21 cellular contexts compared by ENCODE assay signal in genomic region chr7:117364204-117364755, GRCh38. TPM values are rescaled to one million over a fixed set of nuclear protein-coding genes. Genes with fewer than 3 reads are reported as not detected.
DNase-seq lines count a peak whose midpoint lies in the region; ATAC-seq and TF ChIP-seq lines count a peak whose summit lies in the region.
"Had no signal": no experiment of that assay in that cellular context is flagged by ENCODE, and none has a peak within 500 bp of the region (broad histone marks: within the 10 kb centered on the region; RNA-seq: fewer than 3 reads in every experiment).

No MANE protein-coding gene starts in this region.

- H3K27me3 ChIP-seq in ACC112 (ENCODE audit: insufficient read depth, low read length) (no peaks in the 10 kb centered on the region), SU-DHL-6 (ENCODE audit: low read length) (no peaks in the 10 kb centered on the region), neural progenitor cell (no peaks in the 10 kb centered on the region)
- H3K27me3 ChIP-seq: SJSA1 had no signal

- H3F3A ChIP-seq in SU-DHL-6 (ENCODE audit: insufficient read depth) (peaks cover 26% of the 10 kb centered on the region; the same call in 1 of the 2 replicates), neural progenitor cell (ENCODE audit: low read depth) (no peaks in the 10 kb centered on the region)

- H3K27me3 Mint-ChIP-seq in neural progenitor cell (ENCODE audit: insufficient read depth, low read depth) (no peaks in the 10 kb centered on the region), progenitor cell of endocrine pancreas (peaks cover 3% of the 10 kb centered on the region), osteocyte (ENCODE audit: unreplicated experiment) (no peaks in the 10 kb centered on the region)
- H3K27me3 Mint-ChIP-seq in stimulated activated memory B cell treated with anti-CD40 and anti-IgM and Interleukin-4, amounts not matched to agents 10 μg/mL and 1 μg/mL and 100 μg/mL, for 72 hours: no peaks in the 10 kb centered on the region
- peaks cover 0 to 13% (median 3%) of the 10 kb centered on the region in 5 donors for H3K27me3 Mint-ChIP-seq in naive thymus-derived CD8-positive, alpha-beta T cell
- H3K27me3 Mint-ChIP-seq: CD4-positive, alpha-beta memory T cell had no signal

- H3K4me1 ChIP-seq in ACC112 (ENCODE audit: control insufficient read depth, insufficient read depth, low read length, unreplicated experiment) (no peaks in the 10 kb centered on the region), neural progenitor cell (no peaks in the 10 kb centered on the region)
- H3K4me1 ChIP-seq: SJSA1 had no signal

- H3K9ac ChIP-seq in SU-DHL-6 (ENCODE audit: low read length) (no peak overlapping the region), neural progenitor cell (no peak overlapping the region)

- H3K4me3 ChIP-seq in ACC112 (ENCODE audit: low read depth, low read length) (no peak overlapping the region), SU-DHL-6 (ENCODE audit: insufficient read depth, low read length, poor library complexity, severe bottlenecking) (no peak overlapping the region), neural progenitor cell (no peak overlapping the region)
- H3K4me3 ChIP-seq: SJSA1 had no signal

- ATAC-seq in HG02798 (IDR thresholded peaks at IDR 0.05; ENCODE audit: poor library complexity, unreplicated experiment): peak; percentile 43
- ATAC-seq in stimulated activated memory B cell treated with anti-CD40 and anti-IgM and Interleukin-4, amounts not matched to agents 10 μg/mL and 1 μg/mL and 100 μg/mL, for 72 hours: no peak
- ATAC-seq in naive thymus-derived CD8-positive, alpha-beta T cell: no peak
- ATAC-seq: HCT116, HepG2, PC-3 had no signal

- no peak overlapping the region for H3K27ac Mint-ChIP-seq in neural progenitor cell
- no peak overlapping the region for H3K27ac Mint-ChIP-seq in progenitor cell of endocrine pancreas
- no peak overlapping the region for H3K27ac Mint-ChIP-seq in stimulated activated memory B cell treated with anti-CD40 and anti-IgM and Interleukin-4, amounts not matched to agents 10 μg/mL and 1 μg/mL and 100 μg/mL, for 72 hours
- no peak overlapping the region for H3K27ac Mint-ChIP-seq in naive thymus-derived CD8-positive, alpha-beta T cell
- H3K27ac Mint-ChIP-seq in osteocyte (ENCODE audit: unreplicated experiment): no peak overlapping the region
- H3K27ac Mint-ChIP-seq: CD4-positive, alpha-beta memory T cell had no signal

- H3K4me1 Mint-ChIP-seq in neural progenitor cell (no peaks in the 10 kb centered on the region), progenitor cell of endocrine pancreas (ENCODE audit: low read depth) (peaks cover 4% of the 10 kb centered on the region), osteocyte (ENCODE audit: unreplicated experiment) (no peaks in the 10 kb centered on the region)
- H3K4me1 Mint-ChIP-seq in stimulated activated memory B cell treated with anti-CD40 and anti-IgM and Interleukin-4, amounts not matched to agents 10 μg/mL and 1 μg/mL and 100 μg/mL, for 72 hours: no peaks in the 10 kb centered on the region
- no peaks in the 10 kb centered on the region for H3K4me1 Mint-ChIP-seq in naive thymus-derived CD8-positive, alpha-beta T cell
- H3K4me1 Mint-ChIP-seq: CD4-positive, alpha-beta memory T cell had no signal

- H3K36me3 Mint-ChIP-seq in neural progenitor cell (no peaks in the 10 kb centered on the region), progenitor cell of endocrine pancreas (ENCODE audit: insufficient read depth) (no peaks in the 10 kb centered on the region), osteocyte (ENCODE audit: unreplicated experiment) (no peaks in the 10 kb centered on the region)
- H3K36me3 Mint-ChIP-seq in stimulated activated memory B cell treated with anti-CD40 and anti-IgM and Interleukin-4, amounts not matched to agents 10 μg/mL and 1 μg/mL and 100 μg/mL, for 72 hours: no peaks in the 10 kb centered on the region
- no peaks in the 10 kb centered on the region for H3K36me3 Mint-ChIP-seq in naive thymus-derived CD8-positive, alpha-beta T cell
- H3K36me3 Mint-ChIP-seq: CD4-positive, alpha-beta memory T cell had no signal

- no peaks in the 10 kb centered on the region for H3K9me3 Mint-ChIP-seq in neural progenitor cell
- H3K9me3 Mint-ChIP-seq in progenitor cell of endocrine pancreas (ENCODE audit: low read depth): peaks cover 2% of the 10 kb centered on the region
- H3K9me3 Mint-ChIP-seq in stimulated activated memory B cell treated with anti-CD40 and anti-IgM and Interleukin-4, amounts not matched to agents 10 μg/mL and 1 μg/mL and 100 μg/mL, for 72 hours: peaks cover 3% of the 10 kb centered on the region
- H3K9me3 Mint-ChIP-seq in naive thymus-derived CD8-positive, alpha-beta T cell: no peaks in the 10 kb centered on the region
- no peaks in the 10 kb centered on the region for H3K9me3 Mint-ChIP-seq in osteocyte (ENCODE audit: unreplicated experiment)

- POLR2A ChIA-PET in naive thymus-derived CD8-positive, alpha-beta T cell (lab: Charles Lee): no interaction called here

- H3K9me2 ChIP-seq in SU-DHL-6 (replicated peaks; ENCODE audit: insufficient read depth, low read length): no peaks in the 10 kb centered on the region

- H3K79me2 ChIP-seq in ACC112 (ENCODE audit: control insufficient read depth, insufficient read depth, low read length, unreplicated experiment) (no peaks in the 10 kb centered on the region), SU-DHL-6 (ENCODE audit: insufficient read depth, low read length) (peaks cover 11% of the 10 kb centered on the region), neural progenitor cell (ENCODE audit: low read depth) (no peaks in the 10 kb centered on the region)

- H3K4me3 Mint-ChIP-seq in neural progenitor cell (no peak overlapping the region), progenitor cell of endocrine pancreas (ENCODE audit: low read depth) (no peak overlapping the region), osteocyte (ENCODE audit: unreplicated experiment) (no peak overlapping the region)
- no peak overlapping the region for H3K4me3 Mint-ChIP-seq in stimulated activated memory B cell treated with anti-CD40 and anti-IgM and Interleukin-4, amounts not matched to agents 10 μg/mL and 1 μg/mL and 100 μg/mL, for 72 hours
- H3K4me3 Mint-ChIP-seq in naive thymus-derived CD8-positive, alpha-beta T cell: no peak overlapping the region
- H3K4me3 Mint-ChIP-seq: CD4-positive, alpha-beta memory T cell had no signal

- TF ChIP-seq CTCF in SU-DHL-6 (IDR thresholded peaks at IDR 0.05; ENCODE audit: insufficient read depth, low read length, poor library complexity, severe bottlenecking) (no peak), neural progenitor cell (IDR thresholded peaks at IDR 0.05) (no peak), progenitor cell of endocrine pancreas (IDR thresholded peaks at IDR 0.05; ENCODE audit: unreplicated experiment) (no peak), osteocyte (IDR thresholded peaks at IDR 0.05) (no peak)

- H3K27ac ChIP-seq in ACC112 (ENCODE audit: low read depth, low read length): no peak overlapping the region
- peak overlapping the region; percentile 5; the same call in 1 of the 2 replicates for H3K27ac ChIP-seq in SU-DHL-6 (ENCODE audit: low read depth, low read length)
- H3K27ac ChIP-seq in neural progenitor cell: no peak overlapping the region
- H3K27ac ChIP-seq: SJSA1 had no signal

- H4K20me1 ChIP-seq in SU-DHL-6 (ENCODE audit: low read depth, low read length): no peaks in the 10 kb centered on the region
- H4K20me1 ChIP-seq in neural progenitor cell (ENCODE audit: low read depth): no peaks in the 10 kb centered on the region

- H3K9me3 ChIP-seq in SU-DHL-6 (ENCODE audit: insufficient read depth, low read length) (no peaks in the 10 kb centered on the region), neural progenitor cell (ENCODE audit: low read depth) (no peaks in the 10 kb centered on the region)
- H3K9me3 ChIP-seq: SJSA1 had no signal

- DNase-seq in neural progenitor cell (ENCODE audit: low spot score): no peak
- DNase-seq in progenitor cell of endocrine pancreas (ENCODE audit: low spot score, unreplicated experiment): no peak
- DNase-seq in naive thymus-derived CD8-positive, alpha-beta T cell: no peak
- no peak for DNase-seq in osteocyte (ENCODE audit: extremely low spot score, unreplicated experiment)
- DNase-seq: CD4-positive, alpha-beta memory T cell; DMS153; GF-D8; KG1; NCI-H1417 treated with DMSO at 0.1 percent for 48 hours; NCI-H187 treated with DMSO at 0.1 percent for 48 hours; NCI-H226; NCI-H524; NCI-H82; PC-3 had no signal

- H3K4me2 ChIP-seq in SU-DHL-6 (ENCODE audit: low read depth, low read length, poor library complexity, severe bottlenecking): peak overlapping the region; percentile 7
- H3K4me2 ChIP-seq in neural progenitor cell: no peak overlapping the region

- H2AFZ ChIP-seq in ACC112 (ENCODE audit: low read length, unreplicated experiment) (peak overlapping the region; percentile 19), SU-DHL-6 (ENCODE audit: low read depth, low read length, severe bottlenecking) (no peak overlapping the region), neural progenitor cell (replicated peaks) (peak overlapping the region; percentile 81)

- H3K36me3 ChIP-seq in ACC112 (ENCODE audit: insufficient read depth, low read length): no peaks in the 10 kb centered on the region
- H3K36me3 ChIP-seq in SU-DHL-6 (ENCODE audit: low read length): peaks cover 61% of the 10 kb centered on the region
- no peaks in the 10 kb centered on the region for H3K36me3 ChIP-seq in neural progenitor cell
- H3K36me3 ChIP-seq: SJSA1 had no signal

RNA-seq across cellular contexts. Expression of gene WNT2, which starts 41.4 kb away (rescaled TPM):
- total RNA-seq in neural progenitor cell (ENCODE audit: low replicate concordance) (not detected in 2 replicates), progenitor cell of endocrine pancreas (0.33 and 0.46 TPM in 2 replicates), osteocyte (9.5 and 11.5 TPM in 2 replicates)
- not detected for total RNA-seq in naive thymus-derived CD8-positive, alpha-beta T cell
- polyA plus RNA-seq in naive thymus-derived CD8-positive, alpha-beta T cell: not detected
- total RNA-seq: CD4-positive, alpha-beta memory T cell; HepG2; PC-3 had no signal
- polyA plus RNA-seq: CD4-positive, alpha-beta memory T cell; HepG2 had no signal
